ENCODE assay signal across 18 cellular contexts in genomic region chr1:225820522-225821120, GRCh38. TPM values are rescaled to one million over a fixed set of nuclear protein-coding genes. Genes with fewer than 3 reads are reported as not detected.
A peak's percentile ranks its signal among the peaks of the same experiment; 100 is the strongest.
DNase-seq lines count a peak whose midpoint lies in the region; ATAC-seq and TF ChIP-seq lines count a peak whose summit lies in the region.
"Had no signal": no experiment of that assay in that cellular context is flagged by ENCODE, and none has a peak within 500 bp of the region (broad histone marks: within the 10 kb centered on the region; RNA-seq: fewer than 3 reads in every experiment).

No MANE protein-coding gene starts in this region.

- H3K36me3 Mint-ChIP-seq in endodermal cell (ENCODE audit: low read depth): peaks cover 34% of the 10 kb centered on the region

- no peak overlapping the region for H3K4me3 ChIP-seq in PC-9
- H3K4me3 ChIP-seq in subcutaneous abdominal adipose tissue (ENCODE audit: low read depth in 1 of 5, low read length in 5 of 5): no peak overlapping the region
- H3K4me3 ChIP-seq in mucosa of descending colon: no peak overlapping the region
- no peak overlapping the region for H3K4me3 ChIP-seq in endodermal cell (ENCODE audit: low read length)
- H3K4me3 ChIP-seq: smooth muscle cell had no signal

- no peaks in the 10 kb centered on the region; the same call in 1 of the 2 replicates for H3K9me2 ChIP-seq in PC-9 (ENCODE audit: insufficient read depth)

- H3K79me2 ChIP-seq in PC-9 (ENCODE audit: low read depth): peaks cover 80% of the 10 kb centered on the region

- WGBS in endodermal cell (ENCODE audit: insufficient coverage in 1 of 2, insufficient read length in 1 of 2), 2 experiments: 89 to 90% methylated on average over 4 to 5 of the region's 5 CpGs

- H3K27ac ChIP-seq in PC-9: peak overlapping the region; percentile 16; the same call in 1 of the 2 replicates
- H3K27ac ChIP-seq in subcutaneous abdominal adipose tissue (ENCODE audit: low read depth, low read length): peak overlapping the region; percentile 91
- no peak overlapping the region for H3K27ac ChIP-seq in endodermal cell (ENCODE audit: low read depth, low read length)
- H3K27ac ChIP-seq: foreskin keratinocyte, KMS-11 had no signal

- H3K27me3 ChIP-seq in PC-9 (ENCODE audit: insufficient read depth, low read depth): no peaks in the 10 kb centered on the region
- H3K27me3 ChIP-seq in subcutaneous abdominal adipose tissue (ENCODE audit: control insufficient read depth in 5 of 5, insufficient read depth in 4 of 5, low read length in 5 of 5): peaks cover 0 to 3% (median 0%) of the 10 kb centered on the region in 5 donors
- H3K27me3 ChIP-seq in endodermal cell (ENCODE audit: control insufficient read depth, insufficient read depth, low read length, poor library complexity, severe bottlenecking): no peaks in the 10 kb centered on the region
- H3K27me3 ChIP-seq: foreskin keratinocyte had no signal

- H2AFZ ChIP-seq in PC-9: no peak overlapping the region

- H3K36me3 ChIP-seq in PC-9 (ENCODE audit: low read depth) (peaks cover 51% of the 10 kb centered on the region), subcutaneous abdominal adipose tissue (ENCODE audit: control insufficient read depth in 5 of 5, insufficient read depth in 5 of 5, low read length in 5 of 5) (peaks cover 2 to 19% (median 13%) of the 10 kb centered on the region in 5 donors), mucosa of descending colon (ENCODE audit: low read depth) (no peaks in the 10 kb centered on the region), endodermal cell (ENCODE audit: control insufficient read depth, insufficient read depth, low read length) (peaks cover 54% of the 10 kb centered on the region)

- peaks cover 35% of the 10 kb centered on the region for H3K4me1 ChIP-seq in PC-9 (replicated peaks; ENCODE audit: insufficient read depth)
- H3K4me1 ChIP-seq in subcutaneous abdominal adipose tissue (ENCODE audit: control insufficient read depth in 5 of 5, insufficient read depth in 5 of 5, low read length in 5 of 5): peaks cover 26 to 87% (median 74%) of the 10 kb centered on the region in 5 donors
- peaks cover 20% of the 10 kb centered on the region for H3K4me1 ChIP-seq in mucosa of descending colon (ENCODE audit: low read depth)
- H3K4me1 ChIP-seq in endodermal cell (ENCODE audit: control insufficient read depth, insufficient read depth, low read length): peaks cover 27% of the 10 kb centered on the region
- H3K4me1 ChIP-seq: foreskin keratinocyte had no signal

- no TSS peak for BruUV-seq in PC-9 (replicated peaks; lab: Mats Ljungman, UMichigan)

- DNase-seq in NCI-H1105 treated with DMSO at 0.1 percent for 48 hours (lab: John Stamatoyannopoulos, UW) (peak; percentile 24), NCI-H1105 (lab: John Stamatoyannopoulos, UW) (no peak), PC-9 (no peak), fibroblast of peridontal ligament (ENCODE audit: extremely low read depth) (peak; percentile 51), mucosa of descending colon (no peak), endodermal cell (no peak), HuH-7 (ENCODE audit: low spot score) (no peak)
- DNase-seq: activated CD4-positive, alpha-beta T cell treated with anti-CD3 and anti-CD28 coated beads for 4 hours; activated gamma-delta T cell treated with Interleukin-2 at 50 U/mL for 16 hours; anterior cingulate cortex; foreskin keratinocyte; H7; left ventricle myocardium superior; NCI-H1436 treated with DMSO at 0.1 percent for 48 hours had no signal

- CTCF ChIA-PET in PC-9 (lab: Charles Lee): no interaction called here

- peaks cover 51% of the 10 kb centered on the region for H3K4me1 Mint-ChIP-seq in endodermal cell

- no peak overlapping the region for H3K4me2 ChIP-seq in PC-9
- H3K4me2 ChIP-seq: KMS-11, smooth muscle cell had no signal

- peaks cover 3% of the 10 kb centered on the region; the same call in 1 of the 2 replicates for H4K20me1 ChIP-seq in PC-9 (ENCODE audit: insufficient read depth)

- H3K4me3 Mint-ChIP-seq in endodermal cell: no peak overlapping the region
- H3K4me3 Mint-ChIP-seq: CD14-positive monocyte had no signal

- H3K27ac Mint-ChIP-seq in endodermal cell: no peak overlapping the region
- H3K27ac Mint-ChIP-seq: CD14-positive monocyte had no signal

- POLR2A ChIA-PET in PC-9 (lab: Charles Lee; ENCODE audit: unreplicated experiment): no interaction called here

- intact Hi-C loops in PC-9 (cut with micrococcal nuclease; ENCODE audit: unreplicated experiment): no loop called here
- intact Hi-C loops in mucosa of descending colon (cut with DNase I, micrococcal nuclease): no loop called here

- H3K9me3 Mint-ChIP-seq in endodermal cell: no peaks in the 10 kb centered on the region
- H3K9me3 Mint-ChIP-seq: CD14-positive monocyte had no signal

- H3F3A ChIP-seq in PC-9 (ENCODE audit: insufficient read depth, low read depth): peaks cover 13% of the 10 kb centered on the region; the same call in 1 of the 2 replicates

- H3K9ac ChIP-seq in subcutaneous abdominal adipose tissue (ENCODE audit: low read length in 5 of 5): no peak overlapping the region
- H3K9ac ChIP-seq in endodermal cell (ENCODE audit: extremely low read depth, low read length, poor library complexity, severe bottlenecking): no peak overlapping the region
- H3K9ac ChIP-seq: KMS-11 had no signal

- ATAC-seq in mucosa of descending colon: no peak
- ATAC-seq: foreskin keratinocyte, left ventricle myocardium superior had no signal

- H3K9me3 ChIP-seq in PC-9 (ENCODE audit: insufficient read depth, low read depth): no peaks in the 10 kb centered on the region
- H3K9me3 ChIP-seq in subcutaneous abdominal adipose tissue (ENCODE audit: control insufficient read depth in 5 of 5, low read length in 5 of 5): no peaks in the 10 kb centered on the region
- H3K9me3 ChIP-seq in mucosa of descending colon: no peaks in the 10 kb centered on the region
- no peaks in the 10 kb centered on the region for H3K9me3 ChIP-seq in endodermal cell (ENCODE audit: control insufficient read depth, low read length)

- H3K27me3 Mint-ChIP-seq in endodermal cell (ENCODE audit: insufficient read depth): no peaks in the 10 kb centered on the region

- TF ChIP-seq CTCF in PC-9 (conservative IDR thresholded peaks at IDR 0.05): no peak
- no peak for TF ChIP-seq CTCF in mucosa of descending colon (IDR thresholded peaks at IDR 0.05)
- no peak for TF ChIP-seq CTCF in endodermal cell (conservative IDR thresholded peaks at IDR 0.05)

RNA-seq across cellular contexts. Expression of gene EPHX1, which starts 10.7 kb away (rescaled TPM):
- total RNA-seq in PC-9 (2021): 288 and 313 TPM in 2 replicates
- 10 to 100 TPM; 48.8 to 86.3 (median 68.0) TPM for total RNA-seq in mucosa of descending colon
- total RNA-seq in endodermal cell: 10 to 100 TPM; 49.2 to 84.1 TPM
- polyA plus RNA-seq in endodermal cell (2013, experiment 1 of 2): 28.4 TPM
- polyA plus RNA-seq in endodermal cell (2013, experiment 2 of 2): 31.2 TPM

RNA-seq across cellular contexts. Expression of gene SRP9, which starts 43.0 kb away (rescaled TPM):
- total RNA-seq in PC-9 (2021): 291 and 406 TPM in 2 replicates
- total RNA-seq in mucosa of descending colon: 100 to 1,000 TPM; 168 to 208 (median 187) TPM
- 100 to 1,000 TPM; 286 to 319 TPM for total RNA-seq in endodermal cell
- 488 TPM for polyA plus RNA-seq in endodermal cell (2013, experiment 1 of 2)
- polyA plus RNA-seq in endodermal cell (2013, experiment 2 of 2): 479 TPM

Comparison
In these comparisons a context has a peak if more than half of its experiments do, and no peak if none do; other contexts are left out.
1. DNase-seq: peak in NCI-H1105 treated with DMSO at 0.1 percent for 48 hours (single experiment) and fibroblast of peridontal ligament (single experiment); none in NCI-H1105 (single experiment), PC-9 (0 of 2), mucosa of descending colon (0 of 3), endodermal cell (single experiment) and HuH-7 (single experiment).